11 cellular contexts compared by ENCODE assay signal in the genomic region with DNA sequence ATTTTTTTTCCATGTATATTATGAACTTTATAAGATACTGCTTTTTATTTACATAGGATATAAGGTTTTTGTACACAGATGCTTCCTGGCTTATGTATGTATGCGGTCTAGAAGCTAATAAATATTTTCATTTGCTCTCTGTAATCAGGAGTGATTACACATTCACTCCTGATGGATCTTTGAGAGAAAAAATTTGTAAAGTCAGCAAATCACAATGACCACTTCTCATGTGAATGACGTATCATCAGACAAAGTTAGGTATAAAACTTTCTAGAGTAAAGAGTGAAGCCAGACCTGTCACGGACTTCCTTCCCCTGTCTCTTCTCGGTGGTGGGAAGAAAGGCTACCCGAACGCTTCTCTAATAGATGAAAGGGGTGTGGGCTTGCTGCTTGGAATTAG.
"Had no signal": no experiment of that assay in that cellular context is flagged by ENCODE, and none has a peak within 500 bp of the region (broad histone marks: within the 10 kb centered on the region; RNA-seq: fewer than 3 reads in every experiment).

No MANE protein-coding gene starts in this region.

- DNase-seq: GM23248, GOT3, H7, H9, HCEC 1CT, HFFc6 had no signal

- H3K27ac ChIP-seq: GM23248 had no signal

- ATAC-seq: GM23338, HCT116 had no signal

- H3K9ac ChIP-seq: GM23248 had no signal

- H3K4me3 ChIP-seq: GM23248, GM23338, HAP-1 had no signal

- H3K4me2 ChIP-seq: GM23338 had no signal

- H2AFZ ChIP-seq: GM23248, GM23338 had no signal

- H3K9me3 ChIP-seq: HAP-1 had no signal

- FAIRE-seq: H1, H54 had no signal
